16 cellular contexts compared by ENCODE assay signal in the genomic region with DNA sequence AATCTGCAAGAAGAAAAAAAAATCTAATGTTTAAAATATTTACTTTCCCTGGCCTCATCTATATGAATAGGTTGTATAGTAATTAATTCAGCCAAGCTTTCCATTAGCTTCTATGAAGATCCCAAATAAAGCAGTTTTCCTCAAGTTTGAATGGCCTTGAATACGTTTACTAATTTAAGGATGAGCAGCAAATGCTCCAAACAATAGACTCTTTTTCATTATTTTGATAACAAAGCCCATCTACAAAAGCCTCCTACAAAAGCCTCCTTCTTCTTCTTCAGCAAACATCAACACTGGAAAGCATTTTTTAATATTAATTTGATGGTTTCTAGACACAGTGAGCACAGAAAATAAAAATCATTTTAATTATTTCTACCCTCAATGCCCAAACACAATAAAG.
DNase-seq lines count a peak whose midpoint lies in the region; TF ChIP-seq lines count a peak whose summit lies in the region.
"Had no signal": no experiment of that assay in that cellular context is flagged by ENCODE, and none has a peak within 500 bp of the region (broad histone marks: within the 10 kb centered on the region; RNA-seq: fewer than 3 reads in every experiment).

No MANE protein-coding gene starts in this region.

- no peaks in the 10 kb centered on the region for H3K9me3 ChIP-seq in thyroid gland
- H3K9me3 ChIP-seq: HAP-1 had no signal

- no peaks in the 10 kb centered on the region for H3K27me3 ChIP-seq in dorsolateral prefrontal cortex
- H3K27me3 ChIP-seq in thyroid gland: no peaks in the 10 kb centered on the region
- no peaks in the 10 kb centered on the region for H3K27me3 ChIP-seq in H7 (ENCODE audit: control insufficient read depth, insufficient read depth, low read length)

- TF ChIP-seq POLR2A in thyroid gland (IDR thresholded peaks at IDR 0.05): no peak

- H3K4me3 ChIP-seq in dorsolateral prefrontal cortex (peak overlapping the region in 16 of 59 donors; percentile 3 to 37 (median 14)), thyroid gland (replicated peaks in 1 of 3) (no peak overlapping the region), H7 (ENCODE audit: insufficient read depth, low read depth, low read length) (no peak overlapping the region)
- H3K4me3 ChIP-seq: HAP-1 had no signal

- no peak for DNase-seq in dorsolateral prefrontal cortex
- peak; percentile 55 for DNase-seq in midbrain (lab: John Stamatoyannopoulos, UW)
- DNase-seq in superior temporal gyrus (ENCODE audit: extremely low spot score): peak; percentile 82
- no peak for DNase-seq in thyroid gland
- no peak for DNase-seq in H7
- DNase-seq in dedifferentiated amniotic fluid mesenchymal stem cell (ENCODE audit: extremely low spot score): no peak
- DNase-seq: ACHN; C1 segment of cervical spinal cord; CD4-positive, alpha-beta T cell; DMS153; DMS79 treated with DMSO at 0.1 percent for 48 hours; EL; GOT3; IMR-90 had no signal

- intact Hi-C loops in dorsolateral prefrontal cortex (cut with DNase I): no loop called here
- intact Hi-C loops in thyroid gland (cut with DNase I): no loop called here

- WGBS in thyroid gland, 2 donors: 79 to 82% methylated on average over 1 of the region's 1 CpG

- H3K4me1 ChIP-seq in thyroid gland: no peaks in the 10 kb centered on the region
- H3K4me1 ChIP-seq: HAP-1 had no signal

- TF ChIP-seq CTCF in dorsolateral prefrontal cortex (IDR thresholded peaks at IDR 0.05 in 54 of 56, conservative IDR thresholded peaks at IDR 0.05 in 2 of 56; ENCODE audit: low read depth in 1 of 56, partially characterized antibody in 56 of 56): no peak
- no peak for TF ChIP-seq CTCF in thyroid gland (IDR thresholded peaks at IDR 0.05)

- H3K27ac ChIP-seq in angular gyrus (ENCODE audit: low read depth, low read length) (peak overlapping the region; percentile 56), dorsolateral prefrontal cortex (peak overlapping the region in 54 of 59 donors; percentile 6 to 90 (median 73)), thyroid gland (no peak overlapping the region)

- H3K36me3 ChIP-seq in thyroid gland (no peaks in the 10 kb centered on the region), H7 (replicated peaks; ENCODE audit: control insufficient read depth, insufficient read depth, low read length) (no peaks in the 10 kb centered on the region)
- H3K36me3 ChIP-seq: HAP-1 had no signal

Comparison
In these comparisons a context has a peak if more than half of its experiments do, and no peak if none do; other contexts are left out.
1. H3K27ac ChIP-seq: peak in angular gyrus (single experiment) and dorsolateral prefrontal cortex (54 of 59); none in thyroid gland (0 of 3).
2. DNase-seq: peak in midbrain (single experiment) and superior temporal gyrus (single experiment); none in dorsolateral prefrontal cortex (0 of 10), thyroid gland (0 of 2), H7 (single experiment) and dedifferentiated amniotic fluid mesenchymal stem cell (single experiment).